In the genomic region with DNA sequence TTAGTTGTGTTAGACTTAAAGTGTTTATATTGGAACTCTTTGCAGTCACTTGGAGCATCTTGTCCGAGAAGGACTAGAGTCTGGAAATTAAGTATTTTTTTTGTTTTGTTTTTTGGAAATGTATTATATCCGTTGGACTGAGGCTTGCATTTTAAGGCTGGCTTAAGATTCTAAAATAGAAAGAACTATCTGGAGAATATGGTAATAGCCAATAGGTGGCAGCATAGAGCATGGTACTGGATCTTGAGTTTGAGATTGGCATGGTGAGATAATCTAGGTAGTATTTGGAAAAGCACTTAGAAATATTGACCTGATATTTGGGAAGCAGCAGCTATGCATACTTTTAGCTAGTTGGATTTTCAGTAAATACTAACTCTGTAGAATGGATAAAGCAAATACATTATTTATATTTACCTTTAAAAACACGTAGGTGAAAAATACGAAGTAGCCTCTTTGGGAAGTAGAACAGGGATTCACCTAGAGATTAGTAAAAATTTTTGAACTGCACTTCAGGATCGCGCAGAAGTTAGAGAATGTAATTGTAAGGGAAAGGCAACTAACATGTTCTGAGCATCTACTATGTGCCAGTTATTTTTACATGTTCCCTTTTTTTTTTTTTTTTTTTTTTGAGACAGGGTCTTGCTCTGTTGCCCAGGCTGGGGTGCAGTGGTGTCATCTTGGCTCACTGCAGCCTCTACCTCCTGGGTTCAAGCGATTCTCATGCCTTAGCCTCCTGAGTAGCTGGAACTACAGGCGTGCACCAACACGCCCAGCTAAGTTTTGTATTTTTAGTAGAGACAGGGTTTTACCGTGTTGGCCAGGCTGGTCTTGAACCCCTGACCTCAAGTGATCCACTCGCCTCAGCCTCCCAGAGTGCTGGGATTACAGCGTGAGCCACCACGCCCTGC, we compare ENCODE assay signal across 8 cellular contexts.
DNase-seq lines count a peak whose midpoint lies in the region; ATAC-seq and TF ChIP-seq lines count a peak whose summit lies in the region.

No MANE protein-coding gene starts in this region.

- TF ChIP-seq CTCF in DND-41 (IDR thresholded peaks at IDR 0.05; ENCODE audit: borderline replicate concordance, extremely low read depth, low read length, poor library complexity, severe bottlenecking) (peak; percentile 70), HFF-Myc (IDR thresholded peaks at IDR 0.05; ENCODE audit: low read depth, low read length, missing control alignments) (peak; percentile 59), gastroesophageal sphincter (IDR thresholded peaks at IDR 0.05) (peak; percentile 36 to 47 (median 42))

- H3K4me3 ChIP-seq in DND-41 (ENCODE audit: low read depth in 1 of 2, low read length in 2 of 2): no peak overlapping the region
- no peak overlapping the region for H3K4me3 ChIP-seq in HFF-Myc (replicated peaks; ENCODE audit: low read depth, low read length)
- no peak overlapping the region for H3K4me3 ChIP-seq in gastroesophageal sphincter

- H3K36me3 ChIP-seq in DND-41 (ENCODE audit: insufficient read depth, low read length): peaks cover 33% of the 10 kb centered on the region
- peaks cover 0 to 21% of the 10 kb centered on the region in 2 donors for H3K36me3 ChIP-seq in gastroesophageal sphincter

- H2AFZ ChIP-seq in DND-41 (ENCODE audit: low read depth, low read length): no peak overlapping the region

- no peaks in the 10 kb centered on the region for H3K27me3 ChIP-seq in DND-41 (ENCODE audit: insufficient read depth, low read length, poor library complexity)
- H3K27me3 ChIP-seq in gastroesophageal sphincter: no peaks in the 10 kb centered on the region

- TF ChIP-seq EP300 in gastroesophageal sphincter (IDR thresholded peaks at IDR 0.05): no peak

- 83 to 93% methylated on average over 9 to 13 of the region's 13 CpGs for whole genome bisulfite sequencing in gastroesophageal sphincter (ENCODE audit: low coverage in 1 of 2), 2 donors

- H3K79me2 ChIP-seq in DND-41 (ENCODE audit: insufficient read depth, low read length): peaks cover 57% of the 10 kb centered on the region

- H4K20me1 ChIP-seq in DND-41 (ENCODE audit: insufficient read depth, low read length): peaks cover 16% of the 10 kb centered on the region; the same call in 1 of the 2 replicates

- H3K9ac ChIP-seq in DND-41 (ENCODE audit: low read depth, low read length): no peak overlapping the region

- ATAC-seq in DND-41 (ENCODE audit: insufficient read depth, low read depth) (no peak), gastroesophageal sphincter (no peak), HG03565 (IDR thresholded peaks at IDR 0.05; ENCODE audit: unreplicated experiment) (no peak)

- H3K4me1 ChIP-seq in DND-41 (ENCODE audit: insufficient read depth, low read length) (no peaks in the 10 kb centered on the region), gastroesophageal sphincter (peaks cover 0 to 64% (median 3%) of the 10 kb centered on the region in 3 donors)

- TF ChIP-seq POLR2A in gastroesophageal sphincter (IDR thresholded peaks at IDR 0.05): no peak

- no peaks in the 10 kb centered on the region for H3K9me3 ChIP-seq in DND-41 (ENCODE audit: insufficient read depth, low read length, severe bottlenecking)
- no peaks in the 10 kb centered on the region for H3K9me3 ChIP-seq in gastroesophageal sphincter

- H3K27ac ChIP-seq in DND-41 (ENCODE audit: low read length) (no peak overlapping the region), gastroesophageal sphincter (no peak overlapping the region)

- DNase-seq in DND-41: no peak
- DNase-seq in HFF-Myc (ENCODE audit: extremely low read depth, low read depth): peak; percentile 31
- peak; percentile 32 for DNase-seq in SKM-1 treated with dmso at 0.1 percent for 144 hours (lab: John Stamatoyannopoulos, UW; ENCODE audit: unreplicated experiment)
- peak; percentile 47 for DNase-seq in renal cortical epithelial cell (ENCODE audit: low read depth)
- DNase-seq in dedifferentiated amniotic fluid mesenchymal stem cell (ENCODE audit: extremely low spot score): no peak
- DNase-seq in ecto neural progenitor cell (ENCODE audit: low spot score): no peak

- H3K4me2 ChIP-seq in DND-41 (ENCODE audit: insufficient read depth, low read length): no peak overlapping the region

Comparison
In these comparisons a context has a peak if more than half of its experiments do, and no peak if none do; other contexts are left out.
1. DNase-seq: peak in HFF-Myc (single experiment), SKM-1 treated with dmso at 0.1 percent for 144 hours (single experiment) and renal cortical epithelial cell (single experiment); none in DND-41 (single experiment), dedifferentiated amniotic fluid mesenchymal stem cell (single experiment) and ecto neural progenitor cell (single experiment).
2. Peak in every context shown above with its lines, with median percentiles within 50 percentile points of each other: CTCF ChIP-seq.